Comparison of ENCODE assay signal across 10 cellular contexts in genomic region chr10:123945506-123945905, GRCh38. TPM values are rescaled to one million over a fixed set of nuclear protein-coding genes. Genes with fewer than 3 reads are reported as not detected.
DNase-seq lines count a peak whose midpoint lies in the region; ATAC-seq and TF ChIP-seq lines count a peak whose summit lies in the region.
"Had no signal": no experiment of that assay in that cellular context is flagged by ENCODE, and none has a peak within 500 bp of the region (broad histone marks: within the 10 kb centered on the region; RNA-seq: fewer than 3 reads in every experiment).

No MANE protein-coding gene starts in this region.

- no peaks in the 10 kb centered on the region for H3K27me3 ChIP-seq in body of pancreas
- H3K27me3 ChIP-seq: right atrium auricular region had no signal

- no peak for TF ChIP-seq CTCF in AG09309 (IDR thresholded peaks at IDR 0.05; ENCODE audit: control insufficient read depth, insufficient read depth, low read depth, low read length, missing control alignments)
- TF ChIP-seq CTCF in body of pancreas (IDR thresholded peaks at IDR 0.05) = no peak

- no peak for TF ChIP-seq POLR2A in body of pancreas (IDR thresholded peaks at IDR 0.05)

- no peaks in the 10 kb centered on the region for H3K4me1 ChIP-seq in body of pancreas
- H3K4me1 ChIP-seq: right atrium auricular region had no signal

- no peaks in the 10 kb centered on the region for H3K9me3 ChIP-seq in body of pancreas
- H3K9me3 ChIP-seq: right atrium auricular region had no signal

- 42 to 48% methylated on average over 3 of the region's 3 CpGs for WGBS in body of pancreas, 2 donors

- no peak overlapping the region for H3K4me3 ChIP-seq in AG09309 (ENCODE audit: control insufficient read depth, low read depth, low read length)
- no peak overlapping the region for H3K4me3 ChIP-seq in body of pancreas
- H3K4me3 ChIP-seq: right atrium auricular region had no signal

- intact Hi-C loops in body of pancreas (cut with DNase I) = no loop called here

- H3K27ac ChIP-seq in body of pancreas = no peak overlapping the region
- H3K27ac ChIP-seq: right atrium auricular region had no signal

- no peaks in the 10 kb centered on the region for H3K36me3 ChIP-seq in body of pancreas (replicated peaks in 1 of 2; ENCODE audit: insufficient read depth in 1 of 2, low read depth in 2 of 2)
- H3K36me3 ChIP-seq: right atrium auricular region had no signal

- ATAC-seq in GM19351 (IDR thresholded peaks at IDR 0.05; ENCODE audit: unreplicated experiment) = peak; percentile 56
- no peak for ATAC-seq in body of pancreas
- no peak for ATAC-seq in GM21825 (IDR thresholded peaks at IDR 0.05; ENCODE audit: unreplicated experiment)
- no peak for ATAC-seq in GM21529 (IDR thresholded peaks at IDR 0.05; ENCODE audit: unreplicated experiment)

- peak; percentile 27 for DNase-seq in AG09309 (ENCODE audit: low read depth)
- peak; percentile 77 for DNase-seq in RPMI7951 (ENCODE audit: low read depth)
- DNase-seq in iPS-NIHi11 (ENCODE audit: low spot score) = peak; percentile 50
- DNase-seq in body of pancreas = no peak
- DNase-seq in activated CD8-positive, alpha-beta memory T cell treated with anti-CD3 and anti-CD28 coated beads, Interleukin-2, amount 50 U/mL, for 48 hours = no peak
- DNase-seq: stimulated activated naive CD4-positive, alpha-beta T cell had no signal

RNA-seq across cellular contexts. Expression of gene CPXM2, which starts 53.9 kb away (rescaled TPM):
- total RNA-seq in RPMI7951 (2014; rRNA removed; shearing (Covaris generic)) = 0.29 and 0.60 TPM in 2 replicates
- 1 to 10 TPM; 4.2 to 8.2 TPM for total RNA-seq in body of pancreas

Comparison
In these comparisons a context has a peak if more than half of its experiments do, and no peak if none do; other contexts are left out.
1. DNase-seq: peak in AG09309 (single experiment), RPMI7951 (single experiment) and iPS-NIHi11 (single experiment); none in body of pancreas (0 of 4) and activated CD8-positive, alpha-beta memory T cell treated with anti-CD3 and anti-CD28 coated beads, Interleukin-2, amount 50 U/mL, for 48 hours (single experiment).